25 cellular contexts compared by ENCODE assay signal in the genomic region with DNA sequence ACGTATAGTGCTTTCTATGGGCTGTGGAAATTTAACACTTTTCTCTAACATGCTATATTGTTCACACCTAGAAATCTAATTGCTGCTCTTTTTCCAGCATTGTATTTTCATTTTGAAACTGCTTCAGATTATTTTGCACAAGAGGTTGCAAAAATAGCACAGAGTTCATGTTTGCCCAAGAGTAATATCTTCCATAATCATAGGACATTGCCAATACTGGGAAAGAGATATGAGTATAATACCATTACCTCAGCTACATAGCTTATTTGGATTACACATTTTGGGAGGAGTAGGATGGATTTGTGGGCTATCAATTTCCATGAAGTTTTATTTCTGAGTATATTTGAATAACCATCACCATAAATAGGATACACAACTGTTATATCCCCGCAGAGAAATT.
"Had no signal": no experiment of that assay in that cellular context is flagged by ENCODE, and none has a peak within 500 bp of the region (broad histone marks: within the 10 kb centered on the region; RNA-seq: fewer than 3 reads in every experiment).

No MANE protein-coding gene starts in this region.

- H3K27me3 ChIP-seq: colonic mucosa, dorsolateral prefrontal cortex, esophagus muscularis mucosa, esophagus squamous epithelium, foreskin keratinocyte, gastrocnemius medialis, heart left ventricle, heart right ventricle, hepatocyte had no signal

- H3K4me3 ChIP-seq: colonic mucosa, coronary artery, dorsolateral prefrontal cortex, esophagus muscularis mucosa, esophagus squamous epithelium, gastrocnemius medialis, heart left ventricle, heart right ventricle, hepatocyte had no signal

- H3K9me3 Mint-ChIP-seq: dendritic cell treated with granulocyte-macrophage colony-stimulating factor and Interleukin-4, amounts not matched to agents 40 ng/mL and 50 ng/mL, for 4 days had no signal

- H3K4me3 Mint-ChIP-seq: dendritic cell treated with granulocyte-macrophage colony-stimulating factor and Interleukin-4, amounts not matched to agents 40 ng/mL and 50 ng/mL, for 4 days; effector memory CD8-positive, alpha-beta T cell; endodermal cell had no signal

- DNase-seq: colonic mucosa; cortex of kidney; dermis blood vessel endothelial cell; dorsolateral prefrontal cortex; effector CD4-positive, alpha-beta T cell; effector CD8-positive, alpha-beta T cell; effector memory CD4-positive, alpha-beta T cell; effector memory CD8-positive, alpha-beta T cell; endodermal cell; erythroblast; esophagus squamous epithelium; foreskin fibroblast; foreskin keratinocyte; foreskin melanocyte; gastrocnemius medialis; glutamatergic neuron; head of caudate nucleus; heart left ventricle; heart right ventricle had no signal

- H3K27me3 Mint-ChIP-seq: dendritic cell treated with granulocyte-macrophage colony-stimulating factor and Interleukin-4, amounts not matched to agents 40 ng/mL and 50 ng/mL, for 4 days; effector memory CD8-positive, alpha-beta T cell had no signal

- H3K4me1 ChIP-seq: colonic mucosa, esophagus muscularis mucosa, esophagus squamous epithelium, foreskin keratinocyte, gastrocnemius medialis, heart left ventricle, heart right ventricle had no signal

- H3K27ac Mint-ChIP-seq: dendritic cell treated with granulocyte-macrophage colony-stimulating factor and Interleukin-4, amounts not matched to agents 40 ng/mL and 50 ng/mL, for 4 days; effector memory CD8-positive, alpha-beta T cell; endodermal cell had no signal

- H3K27ac ChIP-seq: colonic mucosa, coronary artery, dorsolateral prefrontal cortex, epithelial cell of prostate, esophagus muscularis mucosa, esophagus squamous epithelium, foreskin keratinocyte, gastrocnemius medialis, heart left ventricle, heart right ventricle, hepatocyte had no signal

- H3K9me3 ChIP-seq: colonic mucosa, esophagus muscularis mucosa, gastrocnemius medialis had no signal

- H3K36me3 ChIP-seq: colonic mucosa, esophagus muscularis mucosa, esophagus squamous epithelium, gastrocnemius medialis, heart left ventricle, heart right ventricle had no signal

- H3K4me1 Mint-ChIP-seq: endodermal cell had no signal

- ATAC-seq: effector memory CD8-positive, alpha-beta T cell; esophagus mucosa; foreskin keratinocyte; gastrocnemius medialis; heart left ventricle; heart right ventricle had no signal
